Comparison of ENCODE assay signal across 17 cellular contexts in genomic region chr5:125153231-125153630, GRCh38.
DNase-seq lines count a peak whose midpoint lies in the region; ATAC-seq, FAIRE-seq and TF ChIP-seq lines count a peak whose summit lies in the region.
"Had no signal": no experiment of that assay in that cellular context is flagged by ENCODE, and none has a peak within 500 bp of the region (broad histone marks: within the 10 kb centered on the region; RNA-seq: fewer than 3 reads in every experiment).

No MANE protein-coding gene starts in this region.

- TF ChIP-seq POLR2A in endothelial cell of umbilical vein (IDR thresholded peaks at IDR 0.05; ENCODE audit: low read depth, low read length) (no peak), thyroid gland (IDR thresholded peaks at IDR 0.05) (no peak)

- H3K27ac ChIP-seq in SJSA1: peak overlapping the region; percentile 75
- no peak overlapping the region for H3K27ac ChIP-seq in endothelial cell of umbilical vein (ENCODE audit: insufficient read depth, low read depth, low read length)
- peak overlapping the region; percentile 84 for H3K27ac ChIP-seq in smooth muscle cell (ENCODE audit: low read depth)
- no peak overlapping the region for H3K27ac ChIP-seq in thyroid gland

- WGBS in smooth muscle cell (ENCODE audit: low lambda C conversion rate): 55% methylated on average over 6 of the region's 6 CpGs
- 47 to 53% methylated on average over 6 of the region's 6 CpGs for WGBS in thyroid gland, 2 donors

- CTCF ChIA-PET in endothelial cell of umbilical vein (lab: Charles Lee): no interaction called here

- intact Hi-C loops in endothelial cell of umbilical vein (cut with micrococcal nuclease): no loop called here
- intact Hi-C loops in thyroid gland (cut with DNase I): no loop called here

- ATAC-seq in GM18868 (IDR thresholded peaks at IDR 0.05; ENCODE audit: unreplicated experiment): no peak
- ATAC-seq: HepG2 had no signal

- no peaks in the 10 kb centered on the region for H3K9me1 ChIP-seq in endothelial cell of umbilical vein (replicated peaks; ENCODE audit: control insufficient read depth, extremely low read depth, insufficient read depth, low read length)

- no peak for FAIRE-seq in endothelial cell of umbilical vein (lab: Jason Lieb, UNC)
- FAIRE-seq: GM12892, GM18507, HepG2 had no signal

- H3K4me1 ChIP-seq in SJSA1 (replicated peaks) (peaks cover 30% of the 10 kb centered on the region), endothelial cell of umbilical vein (ENCODE audit: control insufficient read depth, extremely low read depth, insufficient read depth, low read length) (peaks cover 5% of the 10 kb centered on the region), smooth muscle cell (ENCODE audit: low read depth) (peaks cover 27% of the 10 kb centered on the region), thyroid gland (no peaks in the 10 kb centered on the region)
- H3K4me1 ChIP-seq: Peyer's patch had no signal

- H3K4me3 ChIP-seq in SJSA1 (no peak overlapping the region), endothelial cell of umbilical vein (replicated peaks in 1 of 3; ENCODE audit: insufficient read depth in 1 of 3, low read depth in 1 of 3, low read length in 3 of 3) (no peak overlapping the region), smooth muscle cell (no peak overlapping the region), thyroid gland (replicated peaks in 1 of 3) (no peak overlapping the region)
- H3K4me3 ChIP-seq: Peyer's patch had no signal

- peaks cover 10% of the 10 kb centered on the region for H3F3A ChIP-seq in smooth muscle cell (ENCODE audit: low read depth)

- H3K9ac ChIP-seq in endothelial cell of umbilical vein (replicated peaks; ENCODE audit: extremely low read depth, insufficient read depth, low read length): no peak overlapping the region
- peak overlapping the region; percentile 55 for H3K9ac ChIP-seq in smooth muscle cell (ENCODE audit: low read depth)

- TF ChIP-seq CTCF in endothelial cell of umbilical vein (IDR thresholded peaks at IDR 0.05; ENCODE audit: extremely low read depth in 1 of 2, insufficient read depth in 1 of 2, low read depth in 1 of 2, low read length in 2 of 2) (no peak), smooth muscle cell (IDR thresholded peaks at IDR 0.05; ENCODE audit: borderline replicate concordance, insufficient read depth, poor library complexity, severe bottlenecking) (no peak), thyroid gland (IDR thresholded peaks at IDR 0.05) (no peak)

- no TSS peak for BruUV-seq in endothelial cell of umbilical vein (replicated peaks; lab: Mats Ljungman, UMichigan)

- H3K79me2 ChIP-seq in endothelial cell of umbilical vein (ENCODE audit: control insufficient read depth, insufficient read depth, low read length) (no peaks in the 10 kb centered on the region), smooth muscle cell (ENCODE audit: low read depth) (no peaks in the 10 kb centered on the region)

- H4K20me1 ChIP-seq in endothelial cell of umbilical vein (replicated peaks; ENCODE audit: control insufficient read depth, extremely low read depth, insufficient read depth, low read length) (no peaks in the 10 kb centered on the region), smooth muscle cell (ENCODE audit: low read depth) (no peaks in the 10 kb centered on the region)

- POLR2A ChIA-PET in endothelial cell of umbilical vein (lab: Charles Lee): no interaction called here

- no peaks in the 10 kb centered on the region for H3K36me3 ChIP-seq in SJSA1
- H3K36me3 ChIP-seq in endothelial cell of umbilical vein (ENCODE audit: control insufficient read depth in 2 of 2, extremely low read depth in 1 of 2, insufficient read depth in 2 of 2, low read length in 2 of 2): no peaks in the 10 kb centered on the region
- no peaks in the 10 kb centered on the region for H3K36me3 ChIP-seq in smooth muscle cell (ENCODE audit: low read depth)
- H3K36me3 ChIP-seq in thyroid gland: no peaks in the 10 kb centered on the region
- H3K36me3 ChIP-seq: Peyer's patch had no signal

- dilution Hi-C loops in endothelial cell of umbilical vein (cut with MboI; ENCODE audit: extremely low pct_ligation_motif_present, low sequenced_read_pairs): no loop called here

- H2AFZ ChIP-seq in endothelial cell of umbilical vein (ENCODE audit: low read depth, low read length): no peak overlapping the region
- peak overlapping the region; percentile 3 for H2AFZ ChIP-seq in smooth muscle cell (ENCODE audit: low read depth)

- H3K4me2 ChIP-seq in endothelial cell of umbilical vein (ENCODE audit: insufficient read depth, low read length): no peak overlapping the region
- peak overlapping the region; percentile 46 for H3K4me2 ChIP-seq in smooth muscle cell

- H3K27me3 ChIP-seq in SJSA1 (replicated peaks) (no peaks in the 10 kb centered on the region), endothelial cell of umbilical vein (ENCODE audit: control insufficient read depth in 2 of 2, insufficient read depth in 2 of 2, low read length in 2 of 2) (no peaks in the 10 kb centered on the region), smooth muscle cell (ENCODE audit: low read depth) (no peaks in the 10 kb centered on the region), thyroid gland (no peaks in the 10 kb centered on the region)
- H3K27me3 ChIP-seq: Peyer's patch had no signal

- DNase-seq in DMS79 treated with DMSO at 0.1 percent for 48 hours (lab: John Stamatoyannopoulos, UW): peak; percentile 3
- no peak for DNase-seq in DMS79 (lab: John Stamatoyannopoulos, UW)
- peak in 1 of 2 experiments; percentile 76 for DNase-seq in SJSA1 (ENCODE audit: low read depth in 1 of 2, low spot score in 2 of 2)
- peak; percentile 57 for DNase-seq in endothelial cell of umbilical vein (ENCODE audit: low read depth, low spot score)
- no peak for DNase-seq in smooth muscle cell (lab: John Stamatoyannopoulos, UW; ENCODE audit: unreplicated experiment)
- DNase-seq in NCI-H2107 (lab: John Stamatoyannopoulos, UW): no peak
- DNase-seq in thyroid gland: no peak
- DNase-seq: 8988T, KBM-7, NCI-H1105, NCI-H2081, NCI-H524 treated with DMSO at 0.1 percent for 48 hours, Peyer's patch had no signal

- no peaks in the 10 kb centered on the region for H3K9me3 ChIP-seq in SJSA1 (replicated peaks)
- no peaks in the 10 kb centered on the region for H3K9me3 ChIP-seq in endothelial cell of umbilical vein (replicated peaks; ENCODE audit: control insufficient read depth, insufficient read depth, low read length)
- no peaks in the 10 kb centered on the region for H3K9me3 ChIP-seq in smooth muscle cell (replicated peaks; ENCODE audit: low read depth)
- H3K9me3 ChIP-seq in thyroid gland: no peaks in the 10 kb centered on the region
- H3K9me3 ChIP-seq: Peyer's patch had no signal

TF ChIP-seq in endothelial cell of umbilical vein, 7 proteins besides CTCF, POLR2A, EP300 and RAD21:
- TF ChIP-seq JUN (IDR thresholded peaks at IDR 0.05; ENCODE audit: borderline replicate concordance, insufficient read depth, insufficient read length, low read depth): no peak
- no peak for TF ChIP-seq MAX (IDR thresholded peaks at IDR 0.05; ENCODE audit: insufficient read depth, insufficient read length)
- no peak for TF ChIP-seq GATA2 (IDR thresholded peaks at IDR 0.05; ENCODE audit: insufficient read depth, insufficient read length, low read depth, low read length)
- no peak for TF ChIP-seq FOS (IDR thresholded peaks at IDR 0.05; ENCODE audit: borderline replicate concordance, insufficient read depth, low read length)
- TF ChIP-seq POLR2AphosphoS5 (IDR thresholded peaks at IDR 0.05; ENCODE audit: insufficient read depth, low read depth, low read length): no peak
- no peak for TF ChIP-seq EZH2 (IDR thresholded peaks at IDR 0.05; ENCODE audit: borderline replicate concordance, low read depth, low read length, severe bottlenecking)

Comparison
In these comparisons a context has a peak if more than half of its experiments do, and no peak if none do; other contexts are left out.
1. DNase-seq: peak in DMS79 treated with DMSO at 0.1 percent for 48 hours (single experiment) and endothelial cell of umbilical vein (single experiment); none in DMS79 (single experiment), smooth muscle cell (single experiment), NCI-H2107 (single experiment) and thyroid gland (0 of 2).
2. H3K27ac ChIP-seq: peak in SJSA1 (single experiment) and smooth muscle cell (single experiment); none in endothelial cell of umbilical vein (single experiment) and thyroid gland (0 of 3).